ENCODE assay signal across 8 cellular contexts in the genomic region with DNA sequence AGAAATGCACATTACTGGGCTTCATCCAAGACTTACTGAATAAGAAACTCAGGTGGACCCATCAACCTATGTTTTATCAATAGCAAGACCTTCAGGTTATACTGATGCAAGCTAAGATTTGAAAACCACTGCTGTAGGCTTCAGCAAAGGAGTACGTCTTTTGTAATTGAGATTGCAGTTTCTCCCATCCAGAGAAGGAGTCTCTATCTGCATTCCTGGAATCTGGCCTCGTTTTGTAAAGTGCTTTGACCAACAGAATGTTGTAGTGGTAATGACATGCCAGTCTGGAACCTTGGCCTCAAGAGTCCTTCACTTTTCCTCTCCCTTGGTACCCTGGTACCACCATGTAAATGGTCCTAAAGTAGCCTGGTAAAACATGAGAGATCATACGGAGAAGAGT. TPM values are rescaled to one million over a fixed set of nuclear protein-coding genes. Genes with fewer than 3 reads are reported as not detected.
"Had no signal": no experiment of that assay in that cellular context is flagged by ENCODE, and none has a peak within 500 bp of the region (broad histone marks: within the 10 kb centered on the region; RNA-seq: fewer than 3 reads in every experiment).

No MANE protein-coding gene starts in this region.

- H3K27ac Mint-ChIP-seq: H9, IgD-negative memory B cell had no signal

- H3K4me1 Mint-ChIP-seq: IgD-negative memory B cell had no signal

- H3K27ac ChIP-seq: HL-60 had no signal

- DNase-seq: GOT3, H9, HCEC 1CT, KBM-7 had no signal

- H3K36me3 Mint-ChIP-seq: IgD-negative memory B cell had no signal

- ATAC-seq: HepG2 had no signal

- H3K27me3 Mint-ChIP-seq: IgD-negative memory B cell had no signal

- FAIRE-seq: H54, HepG2 had no signal

- H3K4me3 Mint-ChIP-seq: H9, IgD-negative memory B cell had no signal

RNA-seq across cellular contexts. Expression of a gene that starts 32.2 kb away (rescaled TPM):
- total RNA-seq: HepG2 had no signal
- polyA plus RNA-seq: HepG2, IgD-negative memory B cell had no signal
